ENCODE assay signal across 1 cellular context in genomic region chr12:43586646-43587245, GRCh38.
TF ChIP-seq lines count a peak whose summit lies in the region.

No MANE protein-coding gene starts in this region.

TF ChIP-seq in GM23338, 12 proteins besides CTCF, POLR2A, EP300 and RAD21 (continued from another document):
- TF ChIP-seq ZNF462 (CRISPR knock-in tag; IDR thresholded peaks at IDR 0.05) = no peak
- TF ChIP-seq EZH2phosphoT487 (IDR thresholded peaks at IDR 0.05; ENCODE audit: unreplicated experiment) = no peak
- no peak for TF ChIP-seq ZNF331 (CRISPR knock-in tag; IDR thresholded peaks at IDR 0.05; ENCODE audit: low read depth)
- no peak for TF ChIP-seq NANOG (IDR thresholded peaks at IDR 0.05; ENCODE audit: borderline replicate concordance)
- TF ChIP-seq POLR2AphosphoS5 (IDR thresholded peaks at IDR 0.05; ENCODE audit: low read depth) = no peak
- TF ChIP-seq ETS1 (IDR thresholded peaks at IDR 0.05) = no peak
- TF ChIP-seq ZNF114 (CRISPR knock-in tag; IDR thresholded peaks at IDR 0.05) = no peak
- TF ChIP-seq REST (IDR thresholded peaks at IDR 0.05; ENCODE audit: unreplicated experiment) = no peak
TF ChIP-seq in GM23338: peak in this region for 0.
